Comparison of ENCODE assay signal across 7 cellular contexts in genomic region chr12:112107728-112108447, GRCh38. TPM values are rescaled to one million over a fixed set of nuclear protein-coding genes. Genes with fewer than 3 reads are reported as not detected.
A peak's percentile ranks its signal among the peaks of the same experiment; 100 is the strongest.
DNase-seq lines count a peak whose midpoint lies in the region; ATAC-seq, FAIRE-seq and TF ChIP-seq lines count a peak whose summit lies in the region.

No MANE protein-coding gene starts in this region.

- H3K27me3 Mint-ChIP-seq in activated CD8-positive, alpha-beta T cell treated with anti-CD3 and anti-CD28 coated beads for 36 hours, result no peaks in the 10 kb centered on the region

- H2AFZ ChIP-seq in IMR-90 (replicated peaks; ENCODE audit: low read length, poor library complexity), result peak overlapping the region; percentile 94

- peak overlapping the region; percentile 2 for H3K14ac ChIP-seq in IMR-90 (replicated peaks; ENCODE audit: low read depth, low read length)

- no peak overlapping the region for H2BK20ac ChIP-seq in IMR-90 (ENCODE audit: low read depth, low read length)

- peak overlapping the region; percentile 17; the same call in 1 of the 2 replicates for H4K5ac ChIP-seq in IMR-90 (ENCODE audit: low read depth, low read length)

- TF ChIP-seq CTCF in IMR-90 (conservative IDR thresholded peaks at IDR 0.05; ENCODE audit: low read depth, low read length) (no peak), gastroesophageal sphincter (IDR thresholded peaks at IDR 0.05) (no peak), pancreas (IDR thresholded peaks at IDR 0.05) (no peak)
- TF ChIP-seq CTCF in activated CD8-positive, alpha-beta T cell treated with anti-CD3 and anti-CD28 coated beads for 36 hours (IDR thresholded peaks at IDR 0.05), result no peak

- peak overlapping the region; percentile 91 for H3K4me3 Mint-ChIP-seq in activated CD8-positive, alpha-beta T cell treated with anti-CD3 and anti-CD28 coated beads for 36 hours

- peaks cover 0 to 34% of the 10 kb centered on the region in 2 experiments; a peak in 3 of 4 replicates for H3K79me1 ChIP-seq in IMR-90 (ENCODE audit: low read depth in 1 of 2, low read length in 2 of 2)

- no TSS peak for BruUV-seq in IMR-90 (replicated peaks; lab: Mats Ljungman, UMichigan)

- peak overlapping the region; percentile 79 for H3K9ac ChIP-seq in IMR-90 (ENCODE audit: low read depth, low read length)

- H2AK5ac ChIP-seq in IMR-90 (ENCODE audit: low read depth, low read length), result peak overlapping the region; percentile 62

- H3K4me1 ChIP-seq in IMR-90 (ENCODE audit: control insufficient read depth, insufficient read depth, low read length), result peaks cover 19% of the 10 kb centered on the region
- H3K4me1 ChIP-seq in gastroesophageal sphincter, result peaks cover 0 to 62% (median 17%) of the 10 kb centered on the region in 3 donors
- peaks cover 5 to 14% (median 7%) of the 10 kb centered on the region in 3 donors for H3K4me1 ChIP-seq in pancreas

- no peak overlapping the region; the same call in 2 of the 3 replicates for H2BK15ac ChIP-seq in IMR-90 (ENCODE audit: low read depth, low read length)

- peak overlapping the region; percentile 93 for H2AK9ac ChIP-seq in IMR-90 (replicated peaks; ENCODE audit: low read depth, low read length, poor library complexity)

- peak overlapping the region; percentile 96 for H3K27ac Mint-ChIP-seq in activated CD8-positive, alpha-beta T cell treated with anti-CD3 and anti-CD28 coated beads for 36 hours

- H3K4me3 ChIP-seq in GM08714 (ENCODE audit: low read length) (peak overlapping the region; percentile 93), IMR-90 (ENCODE audit: insufficient read depth, low read depth, low read length) (peak overlapping the region; percentile 66), gastroesophageal sphincter (peak overlapping the region; percentile 85 to 97), pancreas (peak overlapping the region; percentile 42 to 94 (median 66))

- peak overlapping the region; percentile 11; the same call in 1 of the 2 replicates for H3K56ac ChIP-seq in IMR-90 (ENCODE audit: extremely low read depth, insufficient read depth, low read length)

- no peak overlapping the region for H2BK120ac ChIP-seq in IMR-90 (ENCODE audit: low read depth, low read length)

- TF ChIP-seq EP300 in gastroesophageal sphincter (IDR thresholded peaks at IDR 0.05), result no peak

- H3K36me3 Mint-ChIP-seq in activated CD8-positive, alpha-beta T cell treated with anti-CD3 and anti-CD28 coated beads for 36 hours (ENCODE audit: low read depth), result peaks cover 32% of the 10 kb centered on the region

- H3K36me3 ChIP-seq in IMR-90 (ENCODE audit: control insufficient read depth, insufficient read depth, low read length) (no peaks in the 10 kb centered on the region; the same call in 1 of the 2 replicates), gastroesophageal sphincter (no peaks in the 10 kb centered on the region), pancreas (no peaks in the 10 kb centered on the region)

- 0% methylated on average over 15 of the region's 23 CpGs; no CpG with 5 or more reads in 1 of the 2 experiments for WGBS in IMR-90 (ENCODE audit: extremely low coverage in 2 of 2, insufficient read length in 1 of 2), 2 experiments
- 4 to 10% methylated on average over 4 to 5 of the region's 23 CpGs for WGBS in gastroesophageal sphincter (ENCODE audit: low coverage in 1 of 2), 2 donors
- 1% methylated on average over 23 of the region's 23 CpGs for WGBS in pancreas, 2 donors

- H3K27me3 ChIP-seq in IMR-90 (ENCODE audit: control insufficient read depth, insufficient read depth, low read length), result no peaks in the 10 kb centered on the region
- H3K27me3 ChIP-seq in gastroesophageal sphincter, result no peaks in the 10 kb centered on the region
- no peaks in the 10 kb centered on the region for H3K27me3 ChIP-seq in pancreas

- dilution Hi-C loops in IMR-90 (cut with HindIII; ENCODE audit: low sequenced_read_pairs, unreplicated experiment), result no loop called here

- H3K9me3 ChIP-seq in IMR-90 (ENCODE audit: control insufficient read depth, insufficient read depth, low read length), result no peaks in the 10 kb centered on the region
- no peaks in the 10 kb centered on the region for H3K9me3 ChIP-seq in gastroesophageal sphincter
- no peaks in the 10 kb centered on the region for H3K9me3 ChIP-seq in pancreas

- H2BK5ac ChIP-seq in IMR-90 (ENCODE audit: low read depth, low read length, poor library complexity, severe bottlenecking), result peak overlapping the region; percentile 67

- H3K18ac ChIP-seq in IMR-90 (ENCODE audit: low read depth, low read length), result no peak overlapping the region

- H3K4me2 ChIP-seq in IMR-90 (ENCODE audit: low read depth, low read length), result peak overlapping the region; percentile 98

- FAIRE-seq in pancreas (lab: Jason Lieb, UNC), result no peak

- H3K4me1 Mint-ChIP-seq in activated CD8-positive, alpha-beta T cell treated with anti-CD3 and anti-CD28 coated beads for 36 hours (ENCODE audit: low read depth), result peaks cover 53% of the 10 kb centered on the region

- POLR2A ChIA-PET in IMR-90 (lab: Charles Lee; ENCODE audit: unreplicated experiment), result interaction anchor here (0.9 kb wide), 1 partner anchor 9 kb away, joined by 3 read pairs; no protein-coding TSS in a partner anchor
- POLR2A ChIA-PET in activated CD8-positive, alpha-beta T cell treated with anti-CD3 and anti-CD28 coated beads for 36 hours (lab: Charles Lee), result interaction anchor here (0.8 to 6.0 kb wide), 14 partner anchors 9 to 320 kb away, joined by 3 to 117 read pairs (median 5); partner anchors contain the start of genes ERP29, TMEM116 and TRAFD1

- no peak for TF ChIP-seq RAD21 in IMR-90 (IDR thresholded peaks at IDR 0.05; ENCODE audit: low read length)

- CTCF ChIA-PET in IMR-90 (lab: Yijun Ruan, JAX), result no interaction called here
- CTCF ChIA-PET in activated CD8-positive, alpha-beta T cell treated with anti-CD3 and anti-CD28 coated beads for 36 hours (lab: Charles Lee), result interaction anchor here (0.8 to 2.7 kb wide), 5 partner anchors 11 to 62 kb away, joined by 3 to 15 read pairs (median 5); partner anchors contain the start of gene TRAFD1

- peak overlapping the region; percentile 76 to 94 for H4K8ac ChIP-seq in IMR-90 (ENCODE audit: low read depth in 2 of 2, low read length in 2 of 2)

- H3K4ac ChIP-seq in IMR-90 (ENCODE audit: low read depth, low read length), result peak overlapping the region; percentile 57

- DNase-seq in IMR-90 (no peak), pancreas (peak in 4 of 6 donors; percentile 20 to 35 (median 32)), COR-L47 (lab: John Stamatoyannopoulos, UW) (no peak), T-helper 9 cell (no peak)
- DNase-seq in activated CD8-positive, alpha-beta T cell treated with anti-CD3 and anti-CD28 coated beads for 36 hours, result peak; percentile 54

- ATAC-seq in IMR-90 (ENCODE audit: low read depth) (peak; percentile 5; the same call in 1 of the 2 replicates), gastroesophageal sphincter (no peak), pancreas (peak in 2 of 4 donors; percentile 7 to 9)
- no peak for ATAC-seq in activated CD8-positive, alpha-beta T cell treated with anti-CD3 and anti-CD28 coated beads for 36 hours

- H3K9me1 ChIP-seq in IMR-90 (ENCODE audit: insufficient read depth, low read length), result peaks cover 20% of the 10 kb centered on the region

- in situ Hi-C loops in IMR-90 (cut with MboI; ENCODE audit: low sequenced_read_pairs), result no loop called here

- H3K9me3 Mint-ChIP-seq in activated CD8-positive, alpha-beta T cell treated with anti-CD3 and anti-CD28 coated beads for 36 hours, result no peaks in the 10 kb centered on the region

- intact Hi-C loops in IMR-90 (cut with micrococcal nuclease) (loop anchor here (2.0 to 10.0 kb wide), 2 partner anchors 15 to 277 kb away; partner anchors contain the start of gene HECTD4), pancreas (cut with DNase I) (no loop called here)
- intact Hi-C loops in activated CD8-positive, alpha-beta T cell treated with anti-CD3 and anti-CD28 coated beads for 36 hours (cut with micrococcal nuclease), result no loop called here

- H4K91ac ChIP-seq in IMR-90 (ENCODE audit: insufficient read depth, low read depth, low read length), result peak overlapping the region; percentile 69

- peak overlapping the region; percentile 7 for H3K23ac ChIP-seq in IMR-90 (ENCODE audit: low read depth, low read length)

- peaks cover 29% of the 10 kb centered on the region for H4K20me1 ChIP-seq in IMR-90 (ENCODE audit: insufficient read depth, low read length)

- H3K27ac ChIP-seq in IMR-90 (ENCODE audit: insufficient read depth, low read length) (peak overlapping the region; percentile 99), gastroesophageal sphincter (peak overlapping the region; percentile 95 to 98 (median 98)), pancreas (peak overlapping the region; percentile 93 to 95 (median 94))

- TF ChIP-seq POLR2A in IMR-90 (IDR thresholded peaks at IDR 0.05; ENCODE audit: low read depth, low read length) (no peak), gastroesophageal sphincter (IDR thresholded peaks at IDR 0.05) (no peak)

TF ChIP-seq in IMR-90, 13 proteins besides CTCF, POLR2A, EP300 and RAD21 (continues in another document):
- TF ChIP-seq BHLHE40 (IDR thresholded peaks at IDR 0.05; ENCODE audit: low read depth, low read length) (no peak), MAFK (IDR thresholded peaks at IDR 0.05; ENCODE audit: low read depth, low read length) (no peak), RFX5 (IDR thresholded peaks at IDR 0.05; ENCODE audit: low read depth, low read length) (no peak), NFE2L2 (IDR thresholded peaks at IDR 0.05; ENCODE audit: low read depth, low read length) (no peak)

RNA-seq across cellular contexts. Expression of gene NAA25, which starts 0.7 kb away (rescaled TPM):
- total RNA-seq in IMR-90 (2012; rRNA removed) (25.5 and 28.3 TPM in 2 replicates), gastroesophageal sphincter (10 to 100 TPM; 11.1 to 22.6 (median 17.3) TPM), pancreas (10 to 100 TPM in 5 of 6 donors, 1 to 10 TPM in 1; 7.6 to 14.1 (median 12.5) TPM)
- polyA plus RNA-seq in IMR-90 (2012; rRNA removed) (7.3 and 10.3 TPM in 2 replicates), pancreas (1 to 10 TPM; 5.0 to 7.0 TPM)
- 0.95 and 1.2 TPM in 2 replicates for polyA plus RNA-seq in IMR-90 (2012; cell fraction: cytosol; rRNA removed)
- 3.6 and 17.7 TPM in 2 replicates for polyA plus RNA-seq in IMR-90 (2012; cell fraction: nucleus; rRNA removed; ENCODE audit: low replicate concordance)
- total RNA-seq in activated CD8-positive, alpha-beta T cell treated with anti-CD3 and anti-CD28 coated beads for 36 hours, result 10 to 100 TPM; 46.0 to 48.3 TPM

RNA-seq across cellular contexts. Expression of gene TRAFD1, which starts 17.5 kb away (rescaled TPM):
- total RNA-seq in IMR-90 (2012; rRNA removed) (69.7 and 70.4 TPM in 2 replicates), gastroesophageal sphincter (10 to 100 TPM; 28.2 to 37.7 (median 30.2) TPM), pancreas (10 to 100 TPM in 2 of 6 donors, 1 to 10 TPM in 4; 5.9 to 18.2 (median 8.5) TPM)
- polyA plus RNA-seq in IMR-90 (2012; rRNA removed) (34.7 and 41.3 TPM in 2 replicates), pancreas (10 to 100 TPM in 1 of 2 donors, 1 to 10 TPM in 1; 6.4 to 10.2 TPM)
- polyA plus RNA-seq in IMR-90 (2012; cell fraction: cytosol; rRNA removed), result 20.0 and 24.0 TPM in 2 replicates
- polyA plus RNA-seq in IMR-90 (2012; cell fraction: nucleus; rRNA removed; ENCODE audit: low replicate concordance), result 16.7 and 36.6 TPM in 2 replicates
- total RNA-seq in activated CD8-positive, alpha-beta T cell treated with anti-CD3 and anti-CD28 coated beads for 36 hours, result 10 to 100 TPM; 34.6 to 35.8 TPM

Comparison
In these comparisons a context has a peak if more than half of its experiments do, and no peak if none do; other contexts are left out.
1. DNase-seq: peak in activated CD8-positive, alpha-beta T cell treated with anti-CD3 and anti-CD28 coated beads for 36 hours (single experiment) and pancreas (4 of 6); none in IMR-90 (single experiment), COR-L47 (single experiment) and T-helper 9 cell (single experiment).
2. Peak in every context shown above with its lines, with median percentiles within 50 percentile points of each other: H3K4me3 ChIP-seq and H3K27ac ChIP-seq.